1 cellular context compared by ENCODE assay signal in genomic region chr5:120463991-120464626, GRCh38.
A peak's percentile ranks its signal among the peaks of the same experiment; 100 is the strongest.
TF ChIP-seq lines count a peak whose summit lies in the region.

Gene PRR16 (plus strand): TSS chr5:120464300.

TF ChIP-seq in K562, 482 proteins besides CTCF, POLR2A, EP300 and RAD21 (continued from another document):
- peak; percentile 66 for TF ChIP-seq MGA (IDR thresholded peaks at IDR 0.05)
- no peak for TF ChIP-seq SMAD2 (IDR thresholded peaks at IDR 0.05; ENCODE audit: low read depth, low read length)
- no peak for TF ChIP-seq SNIP1 (IDR thresholded peaks at IDR 0.05; ENCODE audit: low read depth)
- no peak for TF ChIP-seq KLF13 (tag; IDR thresholded peaks at IDR 0.05; ENCODE audit: borderline replicate concordance, low read depth)
- no peak for TF ChIP-seq ZNF589 (CRISPR knock-in tag; IDR thresholded peaks at IDR 0.05; ENCODE audit: low read depth)
- TF ChIP-seq ADNP (tag; IDR thresholded peaks at IDR 0.05) = no peak
- no peak for TF ChIP-seq CREBBP (IDR thresholded peaks at IDR 0.05; ENCODE audit: low read depth, low read length)
- TF ChIP-seq E2F6 (IDR thresholded peaks at IDR 0.05; ENCODE audit: borderline replicate concordance in 1 of 2, extremely low read depth in 1 of 2, insufficient read depth in 1 of 2, insufficient read length in 1 of 2, low read depth in 1 of 2, low read length in 1 of 2, poor library complexity in 1 of 2, severe bottlenecking in 1 of 2) = peak; percentile 84 to 95
- no peak for TF ChIP-seq ZNF584 (CRISPR knock-in tag; IDR thresholded peaks at IDR 0.05; ENCODE audit: low read depth)
- peak; percentile 67 for TF ChIP-seq CXXC5 (CRISPR knock-in tag; IDR thresholded peaks at IDR 0.05)
- TF ChIP-seq CTBP1 (IDR thresholded peaks at IDR 0.05; ENCODE audit: borderline replicate concordance) = peak; percentile 80
- no peak for TF ChIP-seq IRF1 (CRISPR knock-in tag; IDR thresholded peaks at IDR 0.05; ENCODE audit: borderline replicate concordance)
- no peak for TF ChIP-seq ZNF311 (CRISPR knock-in tag; IDR thresholded peaks at IDR 0.05)
- TF ChIP-seq PRPF4 (IDR thresholded peaks at IDR 0.05; ENCODE audit: insufficient read depth, low read depth, low read length, poor library complexity, severe bottlenecking) = no peak
- 0 out of 2 replicates have a peak, but pooled peaks have one; percentile 35 for TF ChIP-seq ZNF592 (IDR thresholded peaks at IDR 0.05)
- TF ChIP-seq CREB3L1 (IDR thresholded peaks at IDR 0.05; ENCODE audit: borderline replicate concordance, low read depth) = peak; percentile 37; the same call in 1 of the 2 replicates
- TF ChIP-seq MAZ (CRISPR knock-in tag; conservative IDR thresholded peaks at IDR 0.05 in 1 of 2, IDR thresholded peaks at IDR 0.05 in 1 of 2) = peak; percentile 40 to 57; a peak in 2 of 4 replicates
- no peak for TF ChIP-seq ZNF140 (CRISPR knock-in tag; IDR thresholded peaks at IDR 0.05)
- TF ChIP-seq ILK (tag; IDR thresholded peaks at IDR 0.05; ENCODE audit: borderline replicate concordance, low read depth) = no peak
- no peak for TF ChIP-seq NR1H2 (CRISPR knock-in tag; IDR thresholded peaks at IDR 0.05)
- no peak for TF ChIP-seq SRSF9 (IDR thresholded peaks at IDR 0.05; ENCODE audit: borderline replicate concordance, low read depth, low read length)
- no peak for TF ChIP-seq XRCC3 (IDR thresholded peaks at IDR 0.05)
- no peak for TF ChIP-seq FOXJ2 (tag; IDR thresholded peaks at IDR 0.05)
